In genomic region chr9:130220351-130220750, GRCh38 we compare ENCODE assay signal across 11 cellular contexts. TPM values are rescaled to one million over a fixed set of nuclear protein-coding genes. Genes with fewer than 3 reads are reported as not detected.
DNase-seq lines count a peak whose midpoint lies in the region; ATAC-seq and TF ChIP-seq lines count a peak whose summit lies in the region.
"Had no signal": no experiment of that assay in that cellular context is flagged by ENCODE, and none has a peak within 500 bp of the region (broad histone marks: within the 10 kb centered on the region; RNA-seq: fewer than 3 reads in every experiment).

No MANE protein-coding gene starts in this region.

- H3K4me1 ChIP-seq in right atrium auricular region = no peaks in the 10 kb centered on the region
- peaks cover 8% of the 10 kb centered on the region for H3K4me1 ChIP-seq in fibroblast of lung (ENCODE audit: control insufficient read depth, extremely low read depth, insufficient read depth, low read length)
- peaks cover 34% of the 10 kb centered on the region for H3K4me1 ChIP-seq in muscle layer of colon (ENCODE audit: insufficient read depth, low read length)
- no peaks in the 10 kb centered on the region for H3K4me1 ChIP-seq in GM23248 (ENCODE audit: insufficient read depth)
- H3K4me1 ChIP-seq in CD8-positive, alpha-beta T cell (ENCODE audit: insufficient read depth, low read length) = no peaks in the 10 kb centered on the region

- H3K4me2 ChIP-seq in fibroblast of lung (ENCODE audit: extremely low read depth, insufficient read depth, low read length) (no peak overlapping the region), GM23248 (ENCODE audit: unreplicated experiment) (no peak overlapping the region)

- POLR2A ChIA-PET in CD8-positive, alpha-beta T cell (lab: Charles Lee) = no interaction called here

- CTCF ChIA-PET in CD8-positive, alpha-beta T cell (lab: Charles Lee) = interaction anchor here (1.0 to 1.1 kb wide), 3 partner anchors 16 to 113 kb away, joined by 4 read pairs; no protein-coding TSS in a partner anchor

- H3K36me3 ChIP-seq in right atrium auricular region = no peaks in the 10 kb centered on the region
- H3K36me3 ChIP-seq in fibroblast of lung (ENCODE audit: control insufficient read depth, insufficient read depth, low read length) = peaks cover 12% of the 10 kb centered on the region
- peaks cover 40% of the 10 kb centered on the region for H3K36me3 ChIP-seq in muscle layer of colon (ENCODE audit: insufficient read depth, low read length)
- no peaks in the 10 kb centered on the region for H3K36me3 ChIP-seq in GM23248 (ENCODE audit: low read depth)
- H3K36me3 ChIP-seq in CD8-positive, alpha-beta T cell (ENCODE audit: insufficient read depth, low read length) = no peaks in the 10 kb centered on the region

- DNase-seq in Right ventricle myocardium inferior (ENCODE audit: missing footprints) (no peak), right atrium auricular region (ENCODE audit: low spot score) (no peak), fibroblast of lung (ENCODE audit: low read depth in 2 of 2) (peak; percentile 34 to 79), GM23248 (no peak)
- no peak for DNase-seq in CD8-positive, alpha-beta T cell
- DNase-seq in stimulated activated CD4-positive, alpha-beta T cell treated with anti-CD3 and anti-CD28 coated beads, Interleukin-2, amount 100 ng/mL, for 24 hours = no peak
- DNase-seq in activated effector memory CD4-positive, alpha-beta T cell treated with anti-CD3 and anti-CD28 coated beads, Interleukin-2, amount 50 U/mL, for 16 hours = no peak
- DNase-seq: activated T-cell treated with anti-CD3 and anti-CD28 coated beads, Interleukin-2, amount 50 U/mL, for 24 hours; AML-193; NCI-H2029 had no signal

- in situ Hi-C loops in GM23248 (cut with MboI) = no loop called here

- no peaks in the 10 kb centered on the region for H3K27me3 ChIP-seq in right atrium auricular region
- no peaks in the 10 kb centered on the region for H3K27me3 ChIP-seq in fibroblast of lung (ENCODE audit: control insufficient read depth, insufficient read depth, low read length)
- H3K27me3 ChIP-seq in muscle layer of colon (ENCODE audit: control insufficient read depth in 1 of 2, insufficient read depth in 2 of 2, low read length in 2 of 2) = no peaks in the 10 kb centered on the region
- no peaks in the 10 kb centered on the region for H3K27me3 ChIP-seq in GM23248 (replicated peaks; ENCODE audit: insufficient read depth)
- no peaks in the 10 kb centered on the region for H3K27me3 ChIP-seq in CD8-positive, alpha-beta T cell (ENCODE audit: insufficient read depth, low read length)

- no peak overlapping the region for H3K9ac ChIP-seq in fibroblast of lung (ENCODE audit: insufficient read depth, low read length)
- H3K9ac ChIP-seq in muscle layer of colon (ENCODE audit: low read length) = no peak overlapping the region
- H3K9ac ChIP-seq in GM23248 = no peak overlapping the region

- no peaks in the 10 kb centered on the region for H3K27me3 Mint-ChIP-seq in CD8-positive, alpha-beta T cell (ENCODE audit: low read depth)
- H3K27me3 Mint-ChIP-seq: activated T-cell treated with anti-CD3 and anti-CD28 coated beads, Interleukin-2, amount 50 U/mL, for 24 hours had no signal

- no peak overlapping the region for H3K27ac ChIP-seq in right atrium auricular region
- H3K27ac ChIP-seq in fibroblast of lung (ENCODE audit: insufficient read depth, low read length) = peak overlapping the region; percentile 16
- peak overlapping the region; percentile 88 for H3K27ac ChIP-seq in muscle layer of colon (ENCODE audit: low read depth, low read length)
- H3K27ac ChIP-seq in GM23248 = no peak overlapping the region
- no peak overlapping the region for H3K27ac ChIP-seq in CD8-positive, alpha-beta T cell (ENCODE audit: low read depth, low read length)

- H3K9me3 ChIP-seq in right atrium auricular region = no peaks in the 10 kb centered on the region
- no peaks in the 10 kb centered on the region for H3K9me3 ChIP-seq in fibroblast of lung (ENCODE audit: control insufficient read depth, insufficient read depth, low read depth, low read length)
- no peaks in the 10 kb centered on the region for H3K9me3 ChIP-seq in muscle layer of colon (ENCODE audit: low read length)
- H3K9me3 ChIP-seq in GM23248 (ENCODE audit: low read depth) = no peaks in the 10 kb centered on the region
- H3K9me3 ChIP-seq in CD8-positive, alpha-beta T cell (ENCODE audit: low read length) = no peaks in the 10 kb centered on the region

- intact Hi-C loops in Right ventricle myocardium inferior (cut with DNase I) = no loop called here
- intact Hi-C loops in CD8-positive, alpha-beta T cell (cut with DNase I, micrococcal nuclease) = no loop called here

- H3K36me3 Mint-ChIP-seq in CD8-positive, alpha-beta T cell = no peaks in the 10 kb centered on the region

- H3K4me3 ChIP-seq in right atrium auricular region (no peak overlapping the region), fibroblast of lung (replicated peaks in 1 of 4; ENCODE audit: control extremely low read depth in 1 of 4, insufficient read depth in 1 of 4, low read depth in 3 of 4, low read length in 4 of 4) (no peak overlapping the region), muscle layer of colon (ENCODE audit: low read depth in 1 of 2, low read length in 2 of 2) (peak overlapping the region in 1 of 2 donors; percentile 8), GM23248 (no peak overlapping the region)
- H3K4me3 ChIP-seq in CD8-positive, alpha-beta T cell (ENCODE audit: low read depth, low read length) = no peak overlapping the region

- TF ChIP-seq CTCF in right atrium auricular region (IDR thresholded peaks at IDR 0.05) = no peak
- peak; percentile 40 to 55 for TF ChIP-seq CTCF in fibroblast of lung (conservative IDR thresholded peaks at IDR 0.05 in 1 of 2, IDR thresholded peaks at IDR 0.05 in 1 of 2; ENCODE audit: low read depth in 1 of 2, low read length in 2 of 2)
- no peak for TF ChIP-seq CTCF in CD8-positive, alpha-beta T cell (IDR thresholded peaks at IDR 0.05)

- H3K9me2 ChIP-seq in GM23248 (ENCODE audit: insufficient read depth) = no peaks in the 10 kb centered on the region

- H3K4me3 Mint-ChIP-seq in CD8-positive, alpha-beta T cell = no peak overlapping the region
- H3K4me3 Mint-ChIP-seq: activated T-cell treated with anti-CD3 and anti-CD28 coated beads, Interleukin-2, amount 50 U/mL, for 24 hours had no signal

- peak; percentile 50 for ATAC-seq in Right ventricle myocardium inferior
- ATAC-seq in CD8-positive, alpha-beta T cell = no peak

- no peak overlapping the region for H2AFZ ChIP-seq in fibroblast of lung (ENCODE audit: low read length)
- no peak overlapping the region for H2AFZ ChIP-seq in GM23248

- no peaks in the 10 kb centered on the region for H3K4me1 Mint-ChIP-seq in CD8-positive, alpha-beta T cell (ENCODE audit: low read depth)

- H3K79me2 ChIP-seq in fibroblast of lung (ENCODE audit: control insufficient read depth, insufficient read depth, low read length) (no peaks in the 10 kb centered on the region), GM23248 (ENCODE audit: insufficient read depth) (no peaks in the 10 kb centered on the region; the same call in 1 of the 2 replicates)

- H3K27ac Mint-ChIP-seq in CD8-positive, alpha-beta T cell = no peak overlapping the region
- H3K27ac Mint-ChIP-seq: activated T-cell treated with anti-CD3 and anti-CD28 coated beads, Interleukin-2, amount 50 U/mL, for 24 hours had no signal

- no peaks in the 10 kb centered on the region for H3K9me3 Mint-ChIP-seq in CD8-positive, alpha-beta T cell
- H3K9me3 Mint-ChIP-seq: activated T-cell treated with anti-CD3 and anti-CD28 coated beads, Interleukin-2, amount 50 U/mL, for 24 hours had no signal

- H4K20me1 ChIP-seq in fibroblast of lung (ENCODE audit: control insufficient read depth, extremely low read depth, insufficient read depth, low read length) = no peaks in the 10 kb centered on the region
- H4K20me1 ChIP-seq in GM23248 (ENCODE audit: insufficient read depth) = no peaks in the 10 kb centered on the region

- 41 to 43% methylated on average over 5 to 9 of the region's 9 CpGs for WGBS in GM23248 (ENCODE audit: low coverage in 1 of 2, low lambda C conversion rate in 2 of 2, missing lambda C conversion rate in 2 of 2), 2 experiments

- H3F3A ChIP-seq in GM23248 (ENCODE audit: insufficient read depth) = no peaks in the 10 kb centered on the region

RNA-seq across cellular contexts. Expression of gene HMCN2, which starts 45.2 kb away (rescaled TPM):
- 5.7 TPM for total RNA-seq in Right ventricle myocardium inferior
- 1 to 10 TPM; 1.3 to 7.3 TPM for total RNA-seq in right atrium auricular region
- under 0.01 TPM in 2 replicates for total RNA-seq in fibroblast of lung
- not detected in 2 replicates for polyA plus RNA-seq in fibroblast of lung
- polyA plus RNA-seq in fibroblast of lung (2012) = not detected in 2 replicates
- polyA minus RNA-seq in fibroblast of lung (ENCODE audit: low replicate concordance) = 0.19 TPM in 1 of 2 replicates, not detected in the other
- total RNA-seq in GM23248 (2014; rRNA removed; shearing (Covaris generic)) = not detected in 2 replicates
- polyA plus RNA-seq in GM23248 (2016; fragmentation: Nextera tagmentation; extraction: Ambion mirVana) = not detected in 2 replicates
- not detected for total RNA-seq in CD8-positive, alpha-beta T cell

RNA-seq across cellular contexts. Expression of gene NCS1, which starts 48.1 kb away (rescaled TPM):
- total RNA-seq in Right ventricle myocardium inferior = 5.0 TPM
- 10 to 100 TPM in 1 of 2 donors, 1 to 10 TPM in 1; 4.5 to 26.1 TPM for total RNA-seq in right atrium auricular region
- total RNA-seq in fibroblast of lung = 37.5 and 52.0 TPM in 2 replicates
- polyA plus RNA-seq in fibroblast of lung = 44.9 and 89.4 TPM in 2 replicates
- polyA plus RNA-seq in fibroblast of lung (2012) = 37.5 and 69.5 TPM in 2 replicates
- polyA minus RNA-seq in fibroblast of lung (ENCODE audit: low replicate concordance) = 57.6 and 107 TPM in 2 replicates
- total RNA-seq in GM23248 (2014; rRNA removed; shearing (Covaris generic)) = 32.2 and 33.0 TPM in 2 replicates
- polyA plus RNA-seq in GM23248 (2016; fragmentation: Nextera tagmentation; extraction: Ambion mirVana) = 4.7 and 5.7 TPM in 2 replicates
- total RNA-seq in CD8-positive, alpha-beta T cell = 1 to 10 TPM; 2.6 to 3.8 TPM

Comparison
In these comparisons a context has a peak if more than half of its experiments do, and no peak if none do; other contexts are left out.
1. DNase-seq: peak in fibroblast of lung (2 of 2); none in Right ventricle myocardium inferior (single experiment), right atrium auricular region (single experiment), GM23248 (single experiment), CD8-positive, alpha-beta T cell (0 of 7), stimulated activated CD4-positive, alpha-beta T cell treated with anti-CD3 and anti-CD28 coated beads, Interleukin-2, amount 100 ng/mL, for 24 hours (0 of 2) and activated effector memory CD4-positive, alpha-beta T cell treated with anti-CD3 and anti-CD28 coated beads, Interleukin-2, amount 50 U/mL, for 16 hours (single experiment).
2. H3K27ac ChIP-seq: peak in fibroblast of lung (single experiment) and muscle layer of colon (single experiment); none in right atrium auricular region (0 of 2), GM23248 (single experiment) and CD8-positive, alpha-beta T cell (single experiment).
3. CTCF ChIP-seq: peak in fibroblast of lung (2 of 2); none in right atrium auricular region (0 of 2) and CD8-positive, alpha-beta T cell (single experiment).